ENCODE assay signal across 23 cellular contexts in the genomic region with DNA sequence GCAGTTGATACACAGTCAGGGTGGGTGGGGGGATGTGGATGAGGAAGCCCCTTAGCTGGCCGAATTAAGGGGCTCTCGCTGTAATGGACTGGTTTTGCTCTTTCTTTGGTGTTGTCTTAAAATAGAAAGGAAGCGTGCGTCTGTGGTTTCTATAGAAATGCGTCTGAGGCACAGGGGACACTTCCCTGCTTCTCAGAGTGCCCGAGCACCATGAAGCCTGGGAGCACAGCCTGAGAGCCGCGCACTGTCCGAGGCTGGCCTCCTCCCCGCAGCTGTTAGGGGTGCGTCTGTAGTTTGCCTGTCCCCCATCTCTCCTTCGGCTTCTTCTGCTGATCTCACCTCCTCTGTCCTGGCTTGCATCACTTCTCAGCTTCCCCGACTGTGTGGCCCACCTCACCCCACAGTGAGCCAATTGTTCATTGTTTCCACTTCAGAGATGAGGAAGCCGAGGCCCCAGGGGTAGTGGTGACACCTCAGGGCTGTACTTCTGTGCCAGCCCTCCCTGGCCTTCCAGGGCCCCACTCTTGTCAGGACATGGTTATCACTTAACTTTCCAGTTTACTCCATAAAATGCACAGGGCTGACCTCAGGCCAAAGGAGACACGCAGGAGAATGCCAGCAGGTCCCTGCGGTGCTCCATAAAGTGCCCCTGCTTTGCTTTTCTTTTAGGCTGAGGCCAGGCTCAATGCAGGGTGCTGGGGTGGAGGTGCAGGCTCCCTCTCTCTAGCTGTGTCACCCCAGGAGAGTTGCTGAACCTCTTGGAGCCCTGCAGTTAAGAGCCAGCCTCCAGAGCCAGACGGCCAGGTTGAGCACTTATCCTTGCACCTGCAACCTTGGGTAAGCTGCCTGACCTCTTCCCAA.
A peak's percentile ranks its signal among the peaks of the same experiment; 100 is the strongest.
DNase-seq lines count a peak whose midpoint lies in the region; ATAC-seq and TF ChIP-seq lines count a peak whose summit lies in the region.
"Had no signal": no experiment of that assay in that cellular context is flagged by ENCODE, and none has a peak within 500 bp of the region (broad histone marks: within the 10 kb centered on the region; RNA-seq: fewer than 3 reads in every experiment).

No MANE protein-coding gene starts in this region.

- H4K20me1 ChIP-seq in smooth muscle cell (ENCODE audit: low read depth) = peaks cover 27% of the 10 kb centered on the region

- no peak overlapping the region for H3K4me3 Mint-ChIP-seq in activated CD4-positive, alpha-beta memory T cell treated with anti-CD3 and anti-CD28 coated beads for 36 hours
- no peak overlapping the region for H3K4me3 Mint-ChIP-seq in activated CD4-positive, alpha-beta memory T cell treated with anti-CD3 and anti-CD28 coated beads, Interleukin-2, amount 10 ng/mL, durations not matched to agents 7 days and 5 days
- H3K4me3 Mint-ChIP-seq in activated T-cell treated with anti-CD3 and anti-CD28 coated beads, Interleukin-2, amount 50 U/mL, for 72 hours = peak overlapping the region; percentile 6 to 62

- peaks cover 5% of the 10 kb centered on the region for H3K4me1 ChIP-seq in smooth muscle cell (ENCODE audit: low read depth)
- no peaks in the 10 kb centered on the region for H3K4me1 ChIP-seq in upper lobe of right lung
- H3K4me1 ChIP-seq: left lung, transverse colon had no signal

- no peak overlapping the region for H3K4me3 ChIP-seq in smooth muscle cell
- no peak overlapping the region for H3K4me3 ChIP-seq in upper lobe of right lung
- H3K4me3 ChIP-seq: esophagus squamous epithelium, left lung, mucosa of descending colon, PC-9, transverse colon had no signal

- no peaks in the 10 kb centered on the region for H3K9me3 Mint-ChIP-seq in activated CD4-positive, alpha-beta memory T cell treated with anti-CD3 and anti-CD28 coated beads for 36 hours
- H3K9me3 Mint-ChIP-seq in activated CD4-positive, alpha-beta memory T cell treated with anti-CD3 and anti-CD28 coated beads, Interleukin-2, amount 10 ng/mL, durations not matched to agents 7 days and 5 days = no peaks in the 10 kb centered on the region
- H3K9me3 Mint-ChIP-seq in activated T-cell treated with anti-CD3 and anti-CD28 coated beads, Interleukin-2, amount 50 U/mL, for 72 hours = no peaks in the 10 kb centered on the region
- H3K9me3 Mint-ChIP-seq: activated T-helper 2 cell treated with anti-CD3 and anti-CD28 coated beads, Interferon-gamma antibody, Interleukin-2, Interleukin-4, amounts not matched to agents 10 μg/mL and 5 μg/mL and 100 μg/mL, durations not matched to agents 14 hours and 24 hours and 36 hours had no signal

- no peaks in the 10 kb centered on the region for H3K27me3 ChIP-seq in smooth muscle cell (ENCODE audit: low read depth)
- no peaks in the 10 kb centered on the region for H3K27me3 ChIP-seq in upper lobe of right lung
- H3K27me3 ChIP-seq: esophagus squamous epithelium, left lung, transverse colon had no signal

- H3K9me3 ChIP-seq in smooth muscle cell (replicated peaks; ENCODE audit: low read depth) (no peaks in the 10 kb centered on the region), upper lobe of right lung (no peaks in the 10 kb centered on the region)
- H3K9me3 ChIP-seq: esophagus squamous epithelium, left lung, mucosa of descending colon, neutrophil, transverse colon had no signal

- POLR2A ChIA-PET in activated CD4-positive, alpha-beta memory T cell treated with anti-CD3 and anti-CD28 coated beads for 36 hours (lab: Charles Lee) = no interaction called here
- POLR2A ChIA-PET in activated CD4-positive, alpha-beta memory T cell treated with anti-CD3 and anti-CD28 coated beads, Interleukin-2, amount 10 ng/mL, durations not matched to agents 7 days and 5 days (lab: Charles Lee) = no interaction called here

- no peaks in the 10 kb centered on the region for H3F3A ChIP-seq in smooth muscle cell (ENCODE audit: low read depth)

- DNase-seq in activated CD4-positive, alpha-beta memory T cell treated with anti-CD3 and anti-CD28 coated beads for 36 hours = peak; percentile 44
- DNase-seq in activated CD4-positive, alpha-beta memory T cell treated with anti-CD3 and anti-CD28 coated beads, Interleukin-2, amount 10 ng/mL, durations not matched to agents 7 days and 5 days = no peak
- DNase-seq in GDM1 (lab: John Stamatoyannopoulos, UW) = peak; percentile 15
- peak; percentile 54 to 67 for DNase-seq in activated T-cell treated with anti-CD3 and anti-CD28 coated beads, Interleukin-2, amount 50 U/mL, for 72 hours
- DNase-seq in smooth muscle cell (lab: John Stamatoyannopoulos, UW; ENCODE audit: unreplicated experiment) = no peak
- no peak for DNase-seq in upper lobe of right lung
- DNase-seq: DMS 273 treated with DMSO at 0.1 percent for 48 hours; effector memory CD4-positive, alpha-beta T cell; esophagus squamous epithelium; mucosa of descending colon; NCI-H1417; NCI-H2171; NCI-H774; PC-9; T-helper 9 cell; transverse colon had no signal

- no peaks in the 10 kb centered on the region for H3K36me3 Mint-ChIP-seq in activated CD4-positive, alpha-beta memory T cell treated with anti-CD3 and anti-CD28 coated beads for 36 hours
- H3K36me3 Mint-ChIP-seq in activated CD4-positive, alpha-beta memory T cell treated with anti-CD3 and anti-CD28 coated beads, Interleukin-2, amount 10 ng/mL, durations not matched to agents 7 days and 5 days (ENCODE audit: low read depth) = no peaks in the 10 kb centered on the region
- no peaks in the 10 kb centered on the region for H3K36me3 Mint-ChIP-seq in activated T-cell treated with anti-CD3 and anti-CD28 coated beads, Interleukin-2, amount 50 U/mL, for 72 hours (ENCODE audit: insufficient read depth in 2 of 2)

- intact Hi-C loops in activated CD4-positive, alpha-beta memory T cell treated with anti-CD3 and anti-CD28 coated beads for 36 hours (cut with micrococcal nuclease) = no loop called here
- intact Hi-C loops in upper lobe of right lung (cut with DNase I) = no loop called here

- H3K4me2 ChIP-seq in smooth muscle cell = peak overlapping the region; percentile 66
- H3K4me2 ChIP-seq: PC-9 had no signal

- no peak overlapping the region for H3K9ac ChIP-seq in smooth muscle cell (ENCODE audit: low read depth)

- H3K79me2 ChIP-seq in smooth muscle cell (ENCODE audit: low read depth) = no peaks in the 10 kb centered on the region

- H3K36me3 ChIP-seq in smooth muscle cell (ENCODE audit: low read depth) = no peaks in the 10 kb centered on the region
- no peaks in the 10 kb centered on the region for H3K36me3 ChIP-seq in upper lobe of right lung
- H3K36me3 ChIP-seq: esophagus squamous epithelium, left lung, transverse colon had no signal

- ATAC-seq in activated T-cell treated with anti-CD3 and anti-CD28 coated beads, Interleukin-2, amount 50 U/mL, for 72 hours (replicated peaks in 1 of 2) = peak; percentile 93 to 94
- ATAC-seq in GM18861 (IDR thresholded peaks at IDR 0.05; ENCODE audit: unreplicated experiment) (no peak), HG03139 (IDR thresholded peaks at IDR 0.05; ENCODE audit: unreplicated experiment) (no peak), upper lobe of right lung (no peak)
- ATAC-seq: activated CD4-positive, CD25-positive, alpha-beta regulatory T cell treated with anti-CD3 and anti-CD28 coated beads, Interleukin-2, amount 50 U/mL, for 24 hours; left lung; mucosa of descending colon had no signal

- 70% methylated on average over 17 of the region's 17 CpGs for WGBS in smooth muscle cell (ENCODE audit: low lambda C conversion rate)

- CTCF ChIA-PET in activated CD4-positive, alpha-beta memory T cell treated with anti-CD3 and anti-CD28 coated beads for 36 hours (lab: Charles Lee) = interaction anchor here (1.0 kb wide), 1 partner anchor 107 kb away, joined by 4 read pairs; no protein-coding TSS in a partner anchor
- CTCF ChIA-PET in activated CD4-positive, alpha-beta memory T cell treated with anti-CD3 and anti-CD28 coated beads, Interleukin-2, amount 10 ng/mL, durations not matched to agents 7 days and 5 days (lab: Charles Lee) = no interaction called here

- no peak overlapping the region for H3K27ac Mint-ChIP-seq in activated CD4-positive, alpha-beta memory T cell treated with anti-CD3 and anti-CD28 coated beads for 36 hours
- H3K27ac Mint-ChIP-seq in activated CD4-positive, alpha-beta memory T cell treated with anti-CD3 and anti-CD28 coated beads, Interleukin-2, amount 10 ng/mL, durations not matched to agents 7 days and 5 days = no peak overlapping the region
- no peak overlapping the region for H3K27ac Mint-ChIP-seq in activated T-cell treated with anti-CD3 and anti-CD28 coated beads, Interleukin-2, amount 50 U/mL, for 72 hours
- H3K27ac Mint-ChIP-seq: activated T-helper 2 cell treated with anti-CD3 and anti-CD28 coated beads, Interferon-gamma antibody, Interleukin-2, Interleukin-4, amounts not matched to agents 10 μg/mL and 5 μg/mL and 100 μg/mL, durations not matched to agents 14 hours and 24 hours and 36 hours had no signal

- TF ChIP-seq CTCF in smooth muscle cell (IDR thresholded peaks at IDR 0.05; ENCODE audit: borderline replicate concordance, insufficient read depth, poor library complexity, severe bottlenecking) = no peak
- no peak for TF ChIP-seq CTCF in upper lobe of right lung (IDR thresholded peaks at IDR 0.05)

- H3K4me1 Mint-ChIP-seq in activated CD4-positive, alpha-beta memory T cell treated with anti-CD3 and anti-CD28 coated beads for 36 hours (ENCODE audit: low read depth) = peaks cover 4% of the 10 kb centered on the region
- no peaks in the 10 kb centered on the region for H3K4me1 Mint-ChIP-seq in activated CD4-positive, alpha-beta memory T cell treated with anti-CD3 and anti-CD28 coated beads, Interleukin-2, amount 10 ng/mL, durations not matched to agents 7 days and 5 days
- peaks cover 27% of the 10 kb centered on the region for H3K4me1 Mint-ChIP-seq in activated T-cell treated with anti-CD3 and anti-CD28 coated beads, Interleukin-2, amount 50 U/mL, for 72 hours (ENCODE audit: low read depth)

- H2AFZ ChIP-seq in smooth muscle cell (ENCODE audit: low read depth) = no peak overlapping the region
- H2AFZ ChIP-seq: PC-9 had no signal

- peak overlapping the region; percentile 43 for H3K27ac ChIP-seq in smooth muscle cell (ENCODE audit: low read depth)
- no peak overlapping the region for H3K27ac ChIP-seq in upper lobe of right lung
- H3K27ac ChIP-seq: C4-2B, esophagus squamous epithelium, left lung, neutrophil, PC-9, transverse colon had no signal

- H3K27me3 Mint-ChIP-seq in activated CD4-positive, alpha-beta memory T cell treated with anti-CD3 and anti-CD28 coated beads for 36 hours = no peaks in the 10 kb centered on the region
- peaks cover 2% of the 10 kb centered on the region for H3K27me3 Mint-ChIP-seq in activated CD4-positive, alpha-beta memory T cell treated with anti-CD3 and anti-CD28 coated beads, Interleukin-2, amount 10 ng/mL, durations not matched to agents 7 days and 5 days
- no peaks in the 10 kb centered on the region for H3K27me3 Mint-ChIP-seq in activated T-cell treated with anti-CD3 and anti-CD28 coated beads, Interleukin-2, amount 50 U/mL, for 72 hours (ENCODE audit: low read depth)

Comparison
In these comparisons a context has a peak if more than half of its experiments do, and no peak if none do; other contexts are left out.
1. DNase-seq: peak in activated CD4-positive, alpha-beta memory T cell treated with anti-CD3 and anti-CD28 coated beads for 36 hours (single experiment), GDM1 (single experiment) and activated T-cell treated with anti-CD3 and anti-CD28 coated beads, Interleukin-2, amount 50 U/mL, for 72 hours (2 of 2); none in activated CD4-positive, alpha-beta memory T cell treated with anti-CD3 and anti-CD28 coated beads, Interleukin-2, amount 10 ng/mL, durations not matched to agents 7 days and 5 days (single experiment), smooth muscle cell (single experiment) and upper lobe of right lung (single experiment).
2. H3K4me3 Mint-ChIP-seq: peak in activated T-cell treated with anti-CD3 and anti-CD28 coated beads, Interleukin-2, amount 50 U/mL, for 72 hours (2 of 2); none in activated CD4-positive, alpha-beta memory T cell treated with anti-CD3 and anti-CD28 coated beads for 36 hours (single experiment) and activated CD4-positive, alpha-beta memory T cell treated with anti-CD3 and anti-CD28 coated beads, Interleukin-2, amount 10 ng/mL, durations not matched to agents 7 days and 5 days (single experiment).
3. ATAC-seq: peak in activated T-cell treated with anti-CD3 and anti-CD28 coated beads, Interleukin-2, amount 50 U/mL, for 72 hours (2 of 2); none in GM18861 (single experiment), HG03139 (single experiment) and upper lobe of right lung (single experiment).